Comparison of ENCODE assay signal across 8 cellular contexts in the genomic region with DNA sequence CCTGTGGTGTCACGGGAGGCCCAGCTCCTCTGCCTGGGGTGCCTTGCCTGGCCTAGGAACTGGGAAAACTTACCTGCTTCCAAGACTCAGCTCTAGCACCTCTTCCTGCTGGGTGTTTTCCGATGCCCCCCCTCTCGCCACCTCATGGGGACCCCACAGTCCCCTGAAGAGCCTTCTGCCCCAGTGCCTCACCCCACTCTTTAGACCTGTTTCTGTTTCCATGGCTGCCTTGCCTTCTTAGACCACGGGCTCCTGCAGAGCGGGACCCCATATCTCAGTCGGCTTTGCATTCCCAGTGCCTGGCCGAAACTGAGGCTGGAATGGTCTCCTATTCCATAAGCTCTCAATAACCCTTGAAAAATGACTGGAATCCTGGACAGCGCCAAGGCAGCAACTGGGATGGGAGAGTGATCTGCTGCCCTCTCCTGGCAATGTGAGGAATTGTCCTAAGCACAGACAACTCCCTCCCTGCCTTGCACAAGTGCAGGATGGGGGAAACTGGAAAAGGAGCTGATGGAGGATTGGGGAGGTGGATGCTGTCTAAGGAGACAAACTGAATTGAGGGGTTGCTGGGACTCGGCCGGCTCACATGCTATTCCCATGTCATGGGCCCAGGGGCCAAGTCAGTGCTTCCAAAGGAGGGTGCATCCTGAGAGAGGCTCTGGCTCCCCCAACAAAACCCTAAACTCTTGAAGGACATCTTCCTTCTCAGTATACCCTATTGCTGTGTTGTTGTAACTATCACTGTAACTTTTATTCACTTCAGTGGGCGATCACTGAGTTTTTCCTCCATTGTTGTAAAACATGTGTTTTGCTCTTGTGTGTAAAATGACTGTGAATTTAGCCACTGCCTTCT. TPM values are rescaled to one million over a fixed set of nuclear protein-coding genes. Genes with fewer than 3 reads are reported as not detected.
DNase-seq lines count a peak whose midpoint lies in the region; ATAC-seq, FAIRE-seq and TF ChIP-seq lines count a peak whose summit lies in the region.

No MANE protein-coding gene starts in this region.

- peaks cover 47% of the 10 kb centered on the region for H3K27me3 Mint-ChIP-seq in astrocyte (ENCODE audit: low read depth, unreplicated experiment)

- peak; percentile 98 for ATAC-seq in SK-N-SH treated with all-trans-retinoic acid at 6 μM for 48 hours
- ATAC-seq in HG02763 (IDR thresholded peaks at IDR 0.05; ENCODE audit: unreplicated experiment) = no peak

- peak; percentile 85 for TF ChIP-seq CTCF in astrocyte (IDR thresholded peaks at IDR 0.05; ENCODE audit: insufficient read depth, low read depth, low read length)

- H3K4me3 ChIP-seq in astrocyte (ENCODE audit: insufficient read depth, low read depth, low read length) = no peak overlapping the region

- no peak overlapping the region for H3K27ac ChIP-seq in astrocyte (ENCODE audit: low read depth, low read length)

- no peaks in the 10 kb centered on the region for H3K4me1 ChIP-seq in astrocyte (ENCODE audit: insufficient read depth, low read length)

- no peak overlapping the region for H3K9ac ChIP-seq in astrocyte (ENCODE audit: low read length)

- no peaks in the 10 kb centered on the region for H3K9me3 ChIP-seq in astrocyte (ENCODE audit: insufficient read depth, low read depth, low read length)

- no peaks in the 10 kb centered on the region for H3K79me2 ChIP-seq in astrocyte (ENCODE audit: insufficient read depth, low read length)

- FAIRE-seq in astrocyte (lab: Jason Lieb, UNC) = no peak

- H3K4me1 Mint-ChIP-seq in astrocyte (ENCODE audit: low read depth, unreplicated experiment) = no peaks in the 10 kb centered on the region

- no peak overlapping the region for H2AFZ ChIP-seq in astrocyte (ENCODE audit: low read depth, low read length)

- no peaks in the 10 kb centered on the region for H4K20me1 ChIP-seq in astrocyte (ENCODE audit: insufficient read depth, low read length)

- H3K27me3 ChIP-seq in astrocyte (ENCODE audit: insufficient read depth, low read length) = no peaks in the 10 kb centered on the region

- H3K36me3 ChIP-seq in astrocyte (ENCODE audit: insufficient read depth, low read length) = no peaks in the 10 kb centered on the region

- H3K4me2 ChIP-seq in astrocyte (ENCODE audit: low read length) = no peak overlapping the region

- no peak overlapping the region for H3K4me3 Mint-ChIP-seq in astrocyte (ENCODE audit: unreplicated experiment)

- H3K9me3 Mint-ChIP-seq in astrocyte (ENCODE audit: unreplicated experiment) = no peaks in the 10 kb centered on the region

- H3K36me3 Mint-ChIP-seq in astrocyte (ENCODE audit: low read depth, unreplicated experiment) = no peaks in the 10 kb centered on the region

- no peak overlapping the region for H3K27ac Mint-ChIP-seq in astrocyte (ENCODE audit: unreplicated experiment)

- DNase-seq in NCI-H1417 (lab: John Stamatoyannopoulos, UW) (peak; percentile 19 to 66 (median 26)), NCI-H1417 treated with DMSO at 0.1 percent for 48 hours (lab: John Stamatoyannopoulos, UW) (no peak), LoVo (ENCODE audit: low spot score) (peak; percentile 66), astrocyte (ENCODE audit: low read depth) (peak; percentile 42), hepatic stellate cell (ENCODE audit: low spot score) (peak; percentile 77), retina (peak; percentile 81)

TF ChIP-seq in SK-N-SH treated with all-trans-retinoic acid at 6 μM for 48 hours, 23 proteins besides CTCF, POLR2A, EP300 and RAD21:
- TF ChIP-seq CSDC2 (CRISPR knock-in tag; IDR thresholded peaks at IDR 0.05) = no peak
- TF ChIP-seq TCF4 (CRISPR knock-in tag; IDR thresholded peaks at IDR 0.05; ENCODE audit: borderline replicate concordance) = no peak
- no peak for TF ChIP-seq ZNF565 (CRISPR knock-in tag; conservative IDR thresholded peaks at IDR 0.05; ENCODE audit: low read depth)
- no peak for TF ChIP-seq PPARA (CRISPR knock-in tag; IDR thresholded peaks at IDR 0.05; ENCODE audit: borderline replicate concordance)
- TF ChIP-seq, protein P1, sequence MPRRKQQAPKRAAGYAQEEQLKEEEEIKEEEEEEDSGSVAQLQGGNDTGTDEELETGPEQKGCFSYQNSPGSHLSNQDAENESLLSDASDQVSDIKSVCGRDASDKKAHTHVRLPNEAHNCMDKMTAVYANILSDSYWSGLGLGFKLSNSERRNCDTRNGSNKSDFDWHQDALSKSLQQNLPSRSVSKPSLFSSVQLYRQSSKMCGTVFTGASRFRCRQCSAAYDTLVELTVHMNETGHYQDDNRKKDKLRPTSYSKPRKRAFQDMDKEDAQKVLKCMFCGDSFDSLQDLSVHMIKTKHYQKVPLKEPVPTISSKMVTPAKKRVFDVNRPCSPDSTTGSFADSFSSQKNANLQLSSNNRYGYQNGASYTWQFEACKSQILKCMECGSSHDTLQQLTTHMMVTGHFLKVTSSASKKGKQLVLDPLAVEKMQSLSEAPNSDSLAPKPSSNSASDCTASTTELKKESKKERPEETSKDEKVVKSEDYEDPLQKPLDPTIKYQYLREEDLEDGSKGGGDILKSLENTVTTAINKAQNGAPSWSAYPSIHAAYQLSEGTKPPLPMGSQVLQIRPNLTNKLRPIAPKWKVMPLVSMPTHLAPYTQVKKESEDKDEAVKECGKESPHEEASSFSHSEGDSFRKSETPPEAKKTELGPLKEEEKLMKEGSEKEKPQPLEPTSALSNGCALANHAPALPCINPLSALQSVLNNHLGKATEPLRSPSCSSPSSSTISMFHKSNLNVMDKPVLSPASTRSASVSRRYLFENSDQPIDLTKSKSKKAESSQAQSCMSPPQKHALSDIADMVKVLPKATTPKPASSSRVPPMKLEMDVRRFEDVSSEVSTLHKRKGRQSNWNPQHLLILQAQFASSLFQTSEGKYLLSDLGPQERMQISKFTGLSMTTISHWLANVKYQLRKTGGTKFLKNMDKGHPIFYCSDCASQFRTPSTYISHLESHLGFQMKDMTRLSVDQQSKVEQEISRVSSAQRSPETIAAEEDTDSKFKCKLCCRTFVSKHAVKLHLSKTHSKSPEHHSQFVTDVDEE (CRISPR knock-in tag; IDR thresholded peaks at IDR 0.05) = no peak
- TF ChIP-seq, protein P2, sequence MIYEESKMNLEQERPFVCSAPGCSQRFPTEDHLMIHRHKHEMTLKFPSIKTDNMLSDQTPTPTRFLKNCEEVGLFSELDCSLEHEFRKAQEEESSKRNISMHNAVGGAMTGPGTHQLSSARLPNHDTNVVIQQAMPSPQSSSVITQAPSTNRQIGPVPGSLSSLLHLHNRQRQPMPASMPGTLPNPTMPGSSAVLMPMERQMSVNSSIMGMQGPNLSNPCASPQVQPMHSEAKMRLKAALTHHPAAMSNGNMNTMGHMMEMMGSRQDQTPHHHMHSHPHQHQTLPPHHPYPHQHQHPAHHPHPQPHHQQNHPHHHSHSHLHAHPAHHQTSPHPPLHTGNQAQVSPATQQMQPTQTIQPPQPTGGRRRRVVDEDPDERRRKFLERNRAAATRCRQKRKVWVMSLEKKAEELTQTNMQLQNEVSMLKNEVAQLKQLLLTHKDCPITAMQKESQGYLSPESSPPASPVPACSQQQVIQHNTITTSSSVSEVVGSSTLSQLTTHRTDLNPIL (CRISPR knock-in tag; IDR thresholded peaks at IDR 0.05; ENCODE audit: low read depth) = no peak
- no peak for TF ChIP-seq ZC3H10 (CRISPR knock-in tag; IDR thresholded peaks at IDR 0.05)
- TF ChIP-seq OSR1 (CRISPR knock-in tag; IDR thresholded peaks at IDR 0.05) = no peak
- TF ChIP-seq, protein P3, sequence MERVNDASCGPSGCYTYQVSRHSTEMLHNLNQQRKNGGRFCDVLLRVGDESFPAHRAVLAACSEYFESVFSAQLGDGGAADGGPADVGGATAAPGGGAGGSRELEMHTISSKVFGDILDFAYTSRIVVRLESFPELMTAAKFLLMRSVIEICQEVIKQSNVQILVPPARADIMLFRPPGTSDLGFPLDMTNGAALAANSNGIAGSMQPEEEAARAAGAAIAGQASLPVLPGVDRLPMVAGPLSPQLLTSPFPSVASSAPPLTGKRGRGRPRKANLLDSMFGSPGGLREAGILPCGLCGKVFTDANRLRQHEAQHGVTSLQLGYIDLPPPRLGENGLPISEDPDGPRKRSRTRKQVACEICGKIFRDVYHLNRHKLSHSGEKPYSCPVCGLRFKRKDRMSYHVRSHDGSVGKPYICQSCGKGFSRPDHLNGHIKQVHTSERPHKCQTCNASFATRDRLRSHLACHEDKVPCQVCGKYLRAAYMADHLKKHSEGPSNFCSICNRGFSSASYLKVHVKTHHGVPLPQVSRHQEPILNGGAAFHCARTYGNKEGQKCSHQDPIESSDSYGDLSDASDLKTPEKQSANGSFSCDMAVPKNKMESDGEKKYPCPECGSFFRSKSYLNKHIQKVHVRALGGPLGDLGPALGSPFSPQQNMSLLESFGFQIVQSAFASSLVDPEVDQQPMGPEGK (CRISPR knock-in tag; IDR thresholded peaks at IDR 0.05; ENCODE audit: borderline replicate concordance) = no peak
- no peak for TF ChIP-seq ZNF70 (CRISPR knock-in tag; IDR thresholded peaks at IDR 0.05)
- TF ChIP-seq, protein P4, sequence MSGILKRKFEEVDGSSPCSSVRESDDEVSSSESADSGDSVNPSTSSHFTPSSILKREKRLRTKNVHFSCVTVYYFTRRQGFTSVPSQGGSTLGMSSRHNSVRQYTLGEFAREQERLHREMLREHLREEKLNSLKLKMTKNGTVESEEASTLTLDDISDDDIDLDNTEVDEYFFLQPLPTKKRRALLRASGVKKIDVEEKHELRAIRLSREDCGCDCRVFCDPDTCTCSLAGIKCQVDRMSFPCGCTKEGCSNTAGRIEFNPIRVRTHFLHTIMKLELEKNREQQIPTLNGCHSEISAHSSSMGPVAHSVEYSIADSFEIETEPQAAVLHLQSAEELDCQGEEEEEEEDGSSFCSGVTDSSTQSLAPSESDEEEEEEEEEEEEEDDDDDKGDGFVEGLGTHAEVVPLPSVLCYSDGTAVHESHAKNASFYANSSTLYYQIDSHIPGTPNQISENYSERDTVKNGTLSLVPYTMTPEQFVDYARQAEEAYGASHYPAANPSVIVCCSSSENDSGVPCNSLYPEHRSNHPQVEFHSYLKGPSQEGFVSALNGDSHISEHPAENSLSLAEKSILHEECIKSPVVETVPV (CRISPR knock-in tag; IDR thresholded peaks at IDR 0.05) = no peak
- TF ChIP-seq ESRRG (CRISPR knock-in tag; IDR thresholded peaks at IDR 0.05) = no peak
- no peak for TF ChIP-seq BACH2 (CRISPR knock-in tag; IDR thresholded peaks at IDR 0.05; ENCODE audit: borderline replicate concordance)
- no peak for TF ChIP-seq ZFP30 (CRISPR knock-in tag; IDR thresholded peaks at IDR 0.05)
- no peak for TF ChIP-seq ISL1 (CRISPR knock-in tag; IDR thresholded peaks at IDR 0.05)

RNA-seq across cellular contexts. Expression of a gene that starts 26.6 kb away (rescaled TPM):
- total RNA-seq in astrocyte = 21.5 and 26.7 TPM in 2 replicates

RNA-seq across cellular contexts. Expression of a gene that starts 50.2 kb away (rescaled TPM):
- total RNA-seq in astrocyte = not detected in 2 replicates
